Comparison of ENCODE assay signal across 8 cellular contexts in genomic region chr3:47266709-47267489, GRCh38. TPM values are rescaled to one million over a fixed set of nuclear protein-coding genes. Genes with fewer than 3 reads are reported as not detected.
DNase-seq lines count a peak whose midpoint lies in the region; ATAC-seq and TF ChIP-seq lines count a peak whose summit lies in the region.

No MANE protein-coding gene starts in this region.

- peaks cover 12% of the 10 kb centered on the region for H3K4me1 ChIP-seq in OCI-LY7 (ENCODE audit: insufficient read depth, low read length, poor library complexity, severe bottlenecking)

- no peaks in the 10 kb centered on the region for H3K27me3 ChIP-seq in kidney epithelial cell (ENCODE audit: control insufficient read depth, insufficient read depth, low read length)

- no peaks in the 10 kb centered on the region for H4K20me1 ChIP-seq in OCI-LY7 (ENCODE audit: insufficient read depth, low read length)

- POLR2A ChIA-PET in OCI-LY7 (lab: Charles Lee): interaction anchor here (0.7 to 1.2 kb wide), 5 partner anchors 9 to 92 kb away, joined by 3 to 6 read pairs (median 3); no protein-coding TSS in a partner anchor

- no peaks in the 10 kb centered on the region for H3K9me3 ChIP-seq in OCI-LY7 (ENCODE audit: low read length)

- H3K4me3 ChIP-seq in OCI-LY7 (ENCODE audit: low read depth, low read length, poor library complexity, severe bottlenecking): no peak overlapping the region
- no peak overlapping the region for H3K4me3 ChIP-seq in kidney epithelial cell (ENCODE audit: low read depth, low read length)

- no peaks in the 10 kb centered on the region for H3K79me2 ChIP-seq in OCI-LY7 (ENCODE audit: insufficient read depth, low read depth, low read length)

- peak; percentile 66 for ATAC-seq in GM21737 (IDR thresholded peaks at IDR 0.05; ENCODE audit: unreplicated experiment)
- ATAC-seq in HG03469 (IDR thresholded peaks at IDR 0.05; ENCODE audit: unreplicated experiment): no peak

- peak overlapping the region; percentile 16; the same call in 1 of the 2 replicates for H3K4me2 ChIP-seq in OCI-LY7 (ENCODE audit: low read length)

- peak overlapping the region; percentile 20; the same call in 1 of the 2 replicates for H2AFZ ChIP-seq in OCI-LY7 (ENCODE audit: low read length)

- intact Hi-C loops in OCI-LY7 (cut with micrococcal nuclease; ENCODE audit: unreplicated experiment): loop anchor here (5.0 kb wide), 1 partner anchor 55 kb away; no protein-coding TSS in a partner anchor

- CTCF ChIA-PET in OCI-LY7 (lab: Charles Lee; ENCODE audit: unreplicated experiment): no interaction called here

- TF ChIP-seq CTCF in AG09319 (IDR thresholded peaks at IDR 0.05; ENCODE audit: low read depth, low read length) (no peak), OCI-LY7 (conservative IDR thresholded peaks at IDR 0.05; ENCODE audit: low read length) (no peak), kidney epithelial cell (IDR thresholded peaks at IDR 0.05; ENCODE audit: insufficient read depth, low read length, poor library complexity, severe bottlenecking) (no peak)

- no peaks in the 10 kb centered on the region for H3K36me3 ChIP-seq in OCI-LY7 (ENCODE audit: insufficient read depth, low read length)
- H3K36me3 ChIP-seq in kidney epithelial cell (ENCODE audit: control insufficient read depth, insufficient read depth, low read length): no peaks in the 10 kb centered on the region

- H3K27ac ChIP-seq in OCI-LY7 (ENCODE audit: low read depth, low read length, poor library complexity, severe bottlenecking): no peak overlapping the region

- no TSS peak for BruUV-seq in OCI-LY7 (replicated peaks; lab: Mats Ljungman, UMichigan)

- DNase-seq in AG09319 (ENCODE audit: extremely low read depth, low read depth) (peak; percentile 84), OCI-LY7 (ENCODE audit: low spot score) (peak; percentile 42), amniotic epithelial cell (ENCODE audit: low read depth) (peak; percentile 88), kidney epithelial cell (ENCODE audit: low read depth) (peak; percentile 87)
- peak in 2 of 3 experiments; percentile 21 to 28 for DNase-seq in stimulated activated CD4-positive, alpha-beta T cell treated with anti-CD3 and anti-CD28 coated beads, TNF-alpha, amount 100 ng/mL, for 4 hours (ENCODE audit: low read depth in 3 of 3)
- DNase-seq in stimulated activated naive CD4-positive, alpha-beta T cell treated with Interleukin-2 at 50 U/mL for 16 hours (lab: John Stamatoyannopoulos, UW): no peak

- no peaks in the 10 kb centered on the region for H3K9me2 ChIP-seq in OCI-LY7 (ENCODE audit: insufficient read depth, low read length)

RNA-seq across cellular contexts. Expression of gene KIF9, which starts 15.7 kb away (rescaled TPM):
- total RNA-seq in OCI-LY7 (2014; rRNA removed; shearing (Covaris generic)): 4.7 and 11.7 TPM in 2 replicates
- total RNA-seq in OCI-LY7 (2022) (10.1 and 11.0 TPM in 2 replicates), kidney epithelial cell (7.1 and 14.5 TPM in 2 replicates)

RNA-seq across cellular contexts. Expression of gene KLHL18, which starts 15.8 kb away (rescaled TPM):
- 11.8 and 13.1 TPM in 2 replicates for total RNA-seq in OCI-LY7 (2014; rRNA removed; shearing (Covaris generic))
- total RNA-seq in OCI-LY7 (2022) (28.6 and 35.2 TPM in 2 replicates), kidney epithelial cell (21.5 and 26.3 TPM in 2 replicates)
